In the genomic region with DNA sequence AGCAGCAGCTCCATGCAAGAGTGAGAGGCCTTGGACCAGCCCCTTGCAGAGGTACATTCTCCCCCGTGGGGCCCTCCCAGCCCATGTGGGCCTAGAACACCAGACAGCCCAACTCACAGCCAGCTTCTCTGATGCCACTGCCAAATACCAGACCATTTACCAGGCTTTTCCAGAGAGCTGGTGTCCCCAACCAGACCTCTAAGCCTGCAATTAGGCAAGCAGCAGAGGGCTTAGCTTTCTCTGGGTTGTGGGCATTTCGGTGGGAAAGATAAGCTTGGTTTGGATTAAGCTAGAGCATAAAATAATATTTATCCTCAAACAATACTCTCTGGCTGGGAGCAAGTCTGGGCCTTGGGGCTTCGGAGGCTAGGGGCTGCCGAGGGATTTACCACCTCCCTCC, we compare ENCODE assay signal across 15 cellular contexts.
DNase-seq lines count a peak whose midpoint lies in the region; TF ChIP-seq lines count a peak whose summit lies in the region.
"Had no signal": no experiment of that assay in that cellular context is flagged by ENCODE, and none has a peak within 500 bp of the region (broad histone marks: within the 10 kb centered on the region; RNA-seq: fewer than 3 reads in every experiment).

No MANE protein-coding gene starts in this region.

- no peaks in the 10 kb centered on the region for H3K9me3 Mint-ChIP-seq in neural crest cell
- H3K9me3 Mint-ChIP-seq: H9 had no signal

- H3K27ac Mint-ChIP-seq in neural crest cell (ENCODE audit: unreplicated experiment) = peak overlapping the region; percentile 30
- H3K27ac Mint-ChIP-seq: CD14-positive monocyte, H9 had no signal

- no peak for TF ChIP-seq CTCF in neural crest cell (conservative IDR thresholded peaks at IDR 0.05)

- H3K4me1 Mint-ChIP-seq in neural crest cell = peaks cover 26% of the 10 kb centered on the region

- no peak overlapping the region for H3K4me3 Mint-ChIP-seq in neural crest cell
- H3K4me3 Mint-ChIP-seq: CD4-positive, alpha-beta memory T cell; H9 had no signal

- H3K27me3 Mint-ChIP-seq in neural crest cell (ENCODE audit: low read depth) = no peaks in the 10 kb centered on the region
- H3K27me3 Mint-ChIP-seq: CD4-positive, alpha-beta memory T cell had no signal

- DNase-seq in HuH-7 (ENCODE audit: low spot score) (peak; percentile 26), amniotic epithelial cell (ENCODE audit: low read depth) (peak; percentile 9), neural crest cell (ENCODE audit: low read depth, low spot score) (no peak), NCI-H1930 (lab: John Stamatoyannopoulos, UW) (no peak), iPS-NIHi7 (ENCODE audit: extremely low spot score) (no peak), Ammon's horn (ENCODE audit: low spot score) (no peak)
- no peak for DNase-seq in stimulated activated CD4-positive, alpha-beta T cell treated with anti-CD3 and anti-CD28 coated beads, Interleukin-4, amount 100 ng/mL, for 4 hours
- DNase-seq: ACHN; CD4-positive, alpha-beta memory T cell; DMS153; DMS79; GDM1; GOT3; H9 had no signal

- peaks cover 4% of the 10 kb centered on the region for H3K36me3 Mint-ChIP-seq in neural crest cell (ENCODE audit: low read depth)

Comparison
In these comparisons a context has a peak if more than half of its experiments do, and no peak if none do; other contexts are left out.
1. DNase-seq: peak in HuH-7 (single experiment) and amniotic epithelial cell (single experiment); none in neural crest cell (single experiment), NCI-H1930 (0 of 2), stimulated activated CD4-positive, alpha-beta T cell treated with anti-CD3 and anti-CD28 coated beads, Interleukin-4, amount 100 ng/mL, for 4 hours (0 of 2), iPS-NIHi7 (single experiment) and Ammon's horn (single experiment).